Comparison of ENCODE assay signal across 6 cellular contexts in the genomic region with DNA sequence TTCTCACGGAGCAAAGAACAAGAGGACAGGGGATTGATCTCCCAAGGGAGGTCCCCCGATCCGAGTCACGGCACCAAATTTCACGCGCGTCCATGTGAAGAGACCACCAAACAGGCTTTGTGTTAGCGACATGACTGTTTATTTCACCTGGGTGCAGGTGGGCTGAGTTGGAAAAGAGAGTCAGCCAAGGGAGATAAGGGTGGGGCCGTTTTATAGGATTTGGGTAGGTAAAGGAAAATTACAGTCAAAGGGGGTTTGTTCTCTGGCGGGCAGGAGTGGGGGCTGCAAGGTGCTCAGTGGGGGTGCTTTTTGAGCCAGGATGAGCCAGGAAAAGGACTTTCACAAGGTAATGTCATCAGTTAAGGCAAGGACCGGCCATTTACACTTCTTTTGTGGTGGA. TPM values are rescaled to one million over a fixed set of nuclear protein-coding genes. Genes with fewer than 3 reads are reported as not detected.
"Had no signal": no experiment of that assay in that cellular context is flagged by ENCODE, and none has a peak within 500 bp of the region (broad histone marks: within the 10 kb centered on the region; RNA-seq: fewer than 3 reads in every experiment).

No MANE protein-coding gene starts in this region.

RNA-seq across cellular contexts. Expression of gene TFPI, which starts 11.4 kb away (rescaled TPM):
- total RNA-seq: activated CD4-positive, alpha-beta memory T cell treated with anti-CD3 and anti-CD28 coated beads for 36 hours; activated CD8-positive, alpha-beta memory T cell treated with anti-CD3 and anti-CD28 coated beads for 36 hours; activated CD8-positive, alpha-beta memory T cell treated with anti-CD3 and anti-CD28 coated beads, Interleukin-2, amount 10 ng/mL, durations not matched to agents 7 days and 5 days; activated CD8-positive, alpha-beta T cell treated with anti-CD3 and anti-CD28 coated beads, Interleukin-2, amount 10 ng/mL, durations not matched to agents 7 days and 5 days; activated naive CD4-positive, alpha-beta T cell treated with anti-CD3 and anti-CD28 coated beads for 36 hours; activated naive CD8-positive, alpha-beta T cell treated with anti-CD3 and anti-CD28 coated beads for 36 hours had no signal
